8 cellular contexts compared by ENCODE assay signal in genomic region chr1:234676103-234676594, GRCh38.
DNase-seq lines count a peak whose midpoint lies in the region; ATAC-seq and TF ChIP-seq lines count a peak whose summit lies in the region.

No MANE protein-coding gene starts in this region.

- no TSS peak for BruUV-seq in A673 (replicated peaks; lab: Mats Ljungman, UMichigan)

- H3K27ac ChIP-seq in A673 (ENCODE audit: low read depth, low read length, poor library complexity, severe bottlenecking) = no peak overlapping the region

- H3K27me3 Mint-ChIP-seq in activated T-cell treated with anti-CD3 and anti-CD28 coated beads, Interleukin-2, amount 50 U/mL, for 72 hours (ENCODE audit: low read depth) = no peaks in the 10 kb centered on the region
- peaks cover 0 to 3% of the 10 kb centered on the region in 2 donors for H3K27me3 Mint-ChIP-seq in natural killer cell (ENCODE audit: low read depth in 2 of 2)

- H3K36me3 ChIP-seq in A673 (ENCODE audit: insufficient read depth, low read length, poor library complexity, severe bottlenecking) = no peaks in the 10 kb centered on the region

- no peaks in the 10 kb centered on the region for H3K9me3 ChIP-seq in A673 (ENCODE audit: low read depth, low read length, poor library complexity, severe bottlenecking)

- H3K27ac Mint-ChIP-seq in activated T-cell treated with anti-CD3 and anti-CD28 coated beads, Interleukin-2, amount 50 U/mL, for 72 hours = peak overlapping the region; percentile 78
- H3K27ac Mint-ChIP-seq in natural killer cell = no peak overlapping the region

- H3K4me3 Mint-ChIP-seq in activated T-cell treated with anti-CD3 and anti-CD28 coated beads, Interleukin-2, amount 50 U/mL, for 72 hours = peak overlapping the region; percentile 77 to 88
- H3K4me3 Mint-ChIP-seq in natural killer cell = peak overlapping the region; percentile 65

- H3K4me3 ChIP-seq in A673 (ENCODE audit: low read depth, low read length, poor library complexity, severe bottlenecking) (peak overlapping the region; percentile 35), fibroblast of the aortic adventitia (ENCODE audit: low read depth, low read length) (peak overlapping the region; percentile 47)

- H3K4me1 ChIP-seq in A673 (ENCODE audit: insufficient read depth, low read length, poor library complexity, severe bottlenecking) = no peaks in the 10 kb centered on the region

- H3K4me1 Mint-ChIP-seq in activated T-cell treated with anti-CD3 and anti-CD28 coated beads, Interleukin-2, amount 50 U/mL, for 72 hours (ENCODE audit: low read depth) = peaks cover 14% of the 10 kb centered on the region
- H3K4me1 Mint-ChIP-seq in natural killer cell = peaks cover 6 to 10% of the 10 kb centered on the region in 2 donors

- H3K9me3 Mint-ChIP-seq in activated T-cell treated with anti-CD3 and anti-CD28 coated beads, Interleukin-2, amount 50 U/mL, for 72 hours = no peaks in the 10 kb centered on the region
- H3K9me3 Mint-ChIP-seq in natural killer cell = no peaks in the 10 kb centered on the region

- no peaks in the 10 kb centered on the region for H3K27me3 ChIP-seq in A673 (replicated peaks; ENCODE audit: insufficient read depth, low read depth, low read length, poor library complexity)

- peak; percentile 52 for ATAC-seq in GM18520 (IDR thresholded peaks at IDR 0.05; ENCODE audit: unreplicated experiment)
- peak; percentile 68 for ATAC-seq in HG03442 (IDR thresholded peaks at IDR 0.05; ENCODE audit: unreplicated experiment)
- ATAC-seq in activated T-cell treated with anti-CD3 and anti-CD28 coated beads, Interleukin-2, amount 50 U/mL, for 72 hours (replicated peaks in 1 of 2) = peak; percentile 90 to 92
- peak; percentile 53 to 88 (median 76) for ATAC-seq in natural killer cell

- CTCF ChIA-PET in A673 (lab: Charles Lee) = interaction anchor here (0.6 kb wide), 1 partner anchor 188 kb away, joined by 6 read pairs; no protein-coding TSS in a partner anchor

- DNase-seq in A673 (ENCODE audit: low spot score) (peak; percentile 68), OCI-M2 (lab: John Stamatoyannopoulos, UW; ENCODE audit: unreplicated experiment) (peak; percentile 42), fibroblast of the aortic adventitia (ENCODE audit: low read depth) (peak; percentile 84), natural killer cell (peak; percentile 25)
- DNase-seq in activated T-cell treated with anti-CD3 and anti-CD28 coated beads, Interleukin-2, amount 50 U/mL, for 72 hours = peak; percentile 59 to 68
- DNase-seq in stimulated activated naive CD4-positive, alpha-beta T cell treated with Interleukin-2 at 50 U/mL for 16 hours (lab: John Stamatoyannopoulos, UW) = peak; percentile 14

- no peaks in the 10 kb centered on the region for H3K36me3 Mint-ChIP-seq in activated T-cell treated with anti-CD3 and anti-CD28 coated beads, Interleukin-2, amount 50 U/mL, for 72 hours (ENCODE audit: insufficient read depth in 2 of 2)
- no peaks in the 10 kb centered on the region for H3K36me3 Mint-ChIP-seq in natural killer cell

- no peak for TF ChIP-seq CTCF in A673 (conservative IDR thresholded peaks at IDR 0.05; ENCODE audit: low read depth, low read length)
- no peak for TF ChIP-seq CTCF in fibroblast of the aortic adventitia (IDR thresholded peaks at IDR 0.05; ENCODE audit: insufficient read depth, low read length)
- no peak for TF ChIP-seq CTCF in natural killer cell (IDR thresholded peaks at IDR 0.05)

- POLR2A ChIA-PET in A673 (lab: Charles Lee; ENCODE audit: low non-redundant PET) = no interaction called here

- intact Hi-C loops in A673 (cut with micrococcal nuclease; ENCODE audit: unreplicated experiment) = no loop called here
- intact Hi-C loops in natural killer cell (cut with micrococcal nuclease) = no loop called here

Comparison
In these comparisons a context has a peak if more than half of its experiments do, and no peak if none do; other contexts are left out.
1. DNase-seq: peak in every context shown above with its lines; median percentile 84 in fibroblast of the aortic adventitia; 68 in A673; 64 in activated T-cell treated with anti-CD3 and anti-CD28 coated beads, Interleukin-2, amount 50 U/mL, for 72 hours; 42 in OCI-M2; 25 in natural killer cell; 14 in stimulated activated naive CD4-positive, alpha-beta T cell treated with Interleukin-2 at 50 U/mL for 16 hours.